In genomic region chr12:56636118-56636674, GRCh38 we compare ENCODE assay signal across 1 cellular context.
TF ChIP-seq lines count a peak whose summit lies in the region.

No MANE protein-coding gene starts in this region.

TF ChIP-seq in K562, 482 proteins besides CTCF, POLR2A, EP300 and RAD21 (continued from another document and continues in another):
- TF ChIP-seq HMGXB4 (CRISPR knock-in tag; IDR thresholded peaks at IDR 0.05) (peak; percentile 39; the same call in 1 of the 2 replicates), HDGF (IDR thresholded peaks at IDR 0.05) (peak; percentile 87; the same call in 1 of the 2 replicates), GTF2A2 (tag; IDR thresholded peaks at IDR 0.05) (no peak), GABPB1 (CRISPR knock-in tag; IDR thresholded peaks at IDR 0.05) (no peak), HIVEP1 (CRISPR knock-in tag; IDR thresholded peaks at IDR 0.05) (no peak), SIX5 (IDR thresholded peaks at IDR 0.05; ENCODE audit: borderline replicate concordance in 1 of 2, insufficient read depth in 1 of 2, low read depth in 1 of 2, low read length in 2 of 2) (no peak), GATA2 (CRISPR knock-in tag; IDR thresholded peaks at IDR 0.05) (no peak), ZSCAN29 (IDR thresholded peaks at IDR 0.05) (no peak), ID3 (CRISPR knock-in tag; IDR thresholded peaks at IDR 0.05) (no peak), ID3 (tag; IDR thresholded peaks at IDR 0.05) (no peak), CHCHD3 (CRISPR knock-in tag; IDR thresholded peaks at IDR 0.05) (no peak), YBX1 (IDR thresholded peaks at IDR 0.05) (no peak), NCOA6 (IDR thresholded peaks at IDR 0.05) (no peak), NUFIP1 (IDR thresholded peaks at IDR 0.05; ENCODE audit: partially characterized antibody) (no peak), NFE2L1 (tag; IDR thresholded peaks at IDR 0.05; ENCODE audit: borderline replicate concordance, low read depth) (no peak), ZNF668 (CRISPR knock-in tag; IDR thresholded peaks at IDR 0.05) (no peak), ELF1 (tag; IDR thresholded peaks at IDR 0.05) (0 out of 2 replicates have a peak, but pooled peaks have one; percentile 39), FOXP1 (CRISPR knock-in tag; IDR thresholded peaks at IDR 0.05) (0 out of 2 replicates have a peak, but pooled peaks have one; percentile 41), ILK (tag; IDR thresholded peaks at IDR 0.05; ENCODE audit: borderline replicate concordance, low read depth) (no peak), ESRRB (CRISPR knock-in tag; IDR thresholded peaks at IDR 0.05; ENCODE audit: borderline replicate concordance) (no peak), ZNF551 (CRISPR knock-in tag; IDR thresholded peaks at IDR 0.05) (no peak), HMG20B (CRISPR knock-in tag; IDR thresholded peaks at IDR 0.05) (no peak), ZNF589 (CRISPR knock-in tag; IDR thresholded peaks at IDR 0.05; ENCODE audit: low read depth) (no peak), NCOA2 (IDR thresholded peaks at IDR 0.05; ENCODE audit: partially characterized antibody in 2 of 2) (no peak), TSC22D4 (tag; IDR thresholded peaks at IDR 0.05) (no peak), CXXC5 (CRISPR knock-in tag; IDR thresholded peaks at IDR 0.05) (no peak), ZNF764 (CRISPR knock-in tag; IDR thresholded peaks at IDR 0.05; ENCODE audit: low read depth) (no peak), ZNF282 (CRISPR knock-in tag; IDR thresholded peaks at IDR 0.05) (no peak), STAT5B (CRISPR knock-in tag; IDR thresholded peaks at IDR 0.05) (no peak), TEAD4 (IDR thresholded peaks at IDR 0.05; ENCODE audit: low read length) (no peak), TEAD4 (CRISPR knock-in tag; IDR thresholded peaks at IDR 0.05; ENCODE audit: borderline replicate concordance) (no peak), ZC3H11A (IDR thresholded peaks at IDR 0.05; ENCODE audit: low read depth, low read length) (no peak), SMARCE1 (IDR thresholded peaks at IDR 0.05) (peak; percentile 8; the same call in 1 of the 2 replicates), FOXJ3 (CRISPR knock-in tag; IDR thresholded peaks at IDR 0.05) (no peak), IFI16 (CRISPR knock-in tag; IDR thresholded peaks at IDR 0.05) (no peak), RBM25 (IDR thresholded peaks at IDR 0.05; ENCODE audit: low read depth, low read length, severe bottlenecking) (no peak), KLF10 (CRISPR knock-in tag; IDR thresholded peaks at IDR 0.05) (no peak), ZNF121 (CRISPR knock-in tag; conservative IDR thresholded peaks at IDR 0.05) (no peak), ZBTB8A (IDR thresholded peaks at IDR 0.05; ENCODE audit: partially characterized antibody) (no peak), RBM17 (IDR thresholded peaks at IDR 0.05; ENCODE audit: borderline replicate concordance, low read depth, low read length) (no peak), MED1 (CRISPR knock-in tag; IDR thresholded peaks at IDR 0.05; ENCODE audit: borderline replicate concordance) (no peak), ZBTB11 (CRISPR knock-in tag; IDR thresholded peaks at IDR 0.05) (no peak; a peak in 1 of 6 replicates), HEY1 (CRISPR knock-in tag; IDR thresholded peaks at IDR 0.05; ENCODE audit: borderline replicate concordance) (no peak), MXD1 (CRISPR knock-in tag; IDR thresholded peaks at IDR 0.05; ENCODE audit: borderline replicate concordance, poor library complexity, severe bottlenecking) (no peak), GATAD2B (IDR thresholded peaks at IDR 0.05; ENCODE audit: borderline replicate concordance) (no peak), KDM1A (IDR thresholded peaks at IDR 0.05) (no peak; a peak in 1 of 4 replicates), RAD51 (IDR thresholded peaks at IDR 0.05; ENCODE audit: borderline replicate concordance, low read depth) (no peak), ELF4 (CRISPR knock-in tag; IDR thresholded peaks at IDR 0.05) (peak; percentile 70; the same call in 1 of the 2 replicates), ARID3A (IDR thresholded peaks at IDR 0.05; ENCODE audit: borderline replicate concordance, low read depth, low read length) (no peak), MLLT1 (IDR thresholded peaks at IDR 0.05) (peak; percentile 36 to 78; a peak in 3 of 4 replicates), ZNF212 (CRISPR knock-in tag; IDR thresholded peaks at IDR 0.05) (no peak), ZC3H8 (IDR thresholded peaks at IDR 0.05) (no peak), ARID1B (IDR thresholded peaks at IDR 0.05) (peak; percentile 58; the same call in 1 of the 2 replicates), IRF2 (CRISPR knock-in tag; IDR thresholded peaks at IDR 0.05) (no peak)
- TF ChIP-seq, protein P1, sequence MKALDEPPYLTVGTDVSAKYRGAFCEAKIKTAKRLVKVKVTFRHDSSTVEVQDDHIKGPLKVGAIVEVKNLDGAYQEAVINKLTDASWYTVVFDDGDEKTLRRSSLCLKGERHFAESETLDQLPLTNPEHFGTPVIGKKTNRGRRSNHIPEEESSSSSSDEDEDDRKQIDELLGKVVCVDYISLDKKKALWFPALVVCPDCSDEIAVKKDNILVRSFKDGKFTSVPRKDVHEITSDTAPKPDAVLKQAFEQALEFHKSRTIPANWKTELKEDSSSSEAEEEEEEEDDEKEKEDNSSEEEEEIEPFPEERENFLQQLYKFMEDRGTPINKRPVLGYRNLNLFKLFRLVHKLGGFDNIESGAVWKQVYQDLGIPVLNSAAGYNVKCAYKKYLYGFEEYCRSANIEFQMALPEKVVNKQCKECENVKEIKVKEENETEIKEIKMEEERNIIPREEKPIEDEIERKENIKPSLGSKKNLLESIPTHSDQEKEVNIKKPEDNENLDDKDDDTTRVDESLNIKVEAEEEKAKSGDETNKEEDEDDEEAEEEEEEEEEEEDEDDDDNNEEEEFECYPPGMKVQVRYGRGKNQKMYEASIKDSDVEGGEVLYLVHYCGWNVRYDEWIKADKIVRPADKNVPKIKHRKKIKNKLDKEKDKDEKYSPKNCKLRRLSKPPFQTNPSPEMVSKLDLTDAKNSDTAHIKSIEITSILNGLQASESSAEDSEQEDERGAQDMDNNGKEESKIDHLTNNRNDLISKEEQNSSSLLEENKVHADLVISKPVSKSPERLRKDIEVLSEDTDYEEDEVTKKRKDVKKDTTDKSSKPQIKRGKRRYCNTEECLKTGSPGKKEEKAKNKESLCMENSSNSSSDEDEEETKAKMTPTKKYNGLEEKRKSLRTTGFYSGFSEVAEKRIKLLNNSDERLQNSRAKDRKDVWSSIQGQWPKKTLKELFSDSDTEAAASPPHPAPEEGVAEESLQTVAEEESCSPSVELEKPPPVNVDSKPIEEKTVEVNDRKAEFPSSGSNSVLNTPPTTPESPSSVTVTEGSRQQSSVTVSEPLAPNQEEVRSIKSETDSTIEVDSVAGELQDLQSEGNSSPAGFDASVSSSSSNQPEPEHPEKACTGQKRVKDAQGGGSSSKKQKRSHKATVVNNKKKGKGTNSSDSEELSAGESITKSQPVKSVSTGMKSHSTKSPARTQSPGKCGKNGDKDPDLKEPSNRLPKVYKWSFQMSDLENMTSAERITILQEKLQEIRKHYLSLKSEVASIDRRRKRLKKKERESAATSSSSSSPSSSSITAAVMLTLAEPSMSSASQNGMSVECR (CRISPR knock-in tag; IDR thresholded peaks at IDR 0.05), result peak; percentile 30; the same call in 1 of the 2 replicates
- TF ChIP-seq, protein P2, sequence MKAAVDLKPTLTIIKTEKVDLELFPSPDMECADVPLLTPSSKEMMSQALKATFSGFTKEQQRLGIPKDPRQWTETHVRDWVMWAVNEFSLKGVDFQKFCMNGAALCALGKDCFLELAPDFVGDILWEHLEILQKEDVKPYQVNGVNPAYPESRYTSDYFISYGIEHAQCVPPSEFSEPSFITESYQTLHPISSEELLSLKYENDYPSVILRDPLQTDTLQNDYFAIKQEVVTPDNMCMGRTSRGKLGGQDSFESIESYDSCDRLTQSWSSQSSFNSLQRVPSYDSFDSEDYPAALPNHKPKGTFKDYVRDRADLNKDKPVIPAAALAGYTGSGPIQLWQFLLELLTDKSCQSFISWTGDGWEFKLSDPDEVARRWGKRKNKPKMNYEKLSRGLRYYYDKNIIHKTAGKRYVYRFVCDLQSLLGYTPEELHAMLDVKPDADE (conservative IDR thresholded peaks at IDR 0.05; ENCODE audit: control insufficient read depth, low read depth, low read length), result no peak
